16 cellular contexts compared by ENCODE assay signal in genomic region chrX:22541926-22542325, GRCh38.
DNase-seq lines count a peak whose midpoint lies in the region; FAIRE-seq and TF ChIP-seq lines count a peak whose summit lies in the region.
"Had no signal": no experiment of that assay in that cellular context is flagged by ENCODE, and none has a peak within 500 bp of the region (broad histone marks: within the 10 kb centered on the region; RNA-seq: fewer than 3 reads in every experiment).

No MANE protein-coding gene starts in this region.

- peaks cover 13% of the 10 kb centered on the region for H3K4me1 Mint-ChIP-seq in astrocyte (ENCODE audit: low read depth, unreplicated experiment)
- H3K4me1 Mint-ChIP-seq: CD14-positive monocyte had no signal

- H3K27ac Mint-ChIP-seq in astrocyte (ENCODE audit: unreplicated experiment): no peak overlapping the region
- H3K27ac Mint-ChIP-seq: CD14-positive monocyte; CD8-positive, alpha-beta T cell; GM23338 had no signal

- H2AFZ ChIP-seq in astrocyte (ENCODE audit: low read depth, low read length): no peak overlapping the region
- H2AFZ ChIP-seq: GM23338 had no signal

- peaks cover 92% of the 10 kb centered on the region for H3K4me1 ChIP-seq in BLaER1
- no peaks in the 10 kb centered on the region for H3K4me1 ChIP-seq in astrocyte (ENCODE audit: insufficient read depth, low read length)

- no peaks in the 10 kb centered on the region for H3K36me3 Mint-ChIP-seq in astrocyte (ENCODE audit: low read depth, unreplicated experiment)
- H3K36me3 Mint-ChIP-seq: CD14-positive monocyte; CD8-positive, alpha-beta T cell had no signal

- no peak for TF ChIP-seq CTCF in astrocyte (IDR thresholded peaks at IDR 0.05; ENCODE audit: insufficient read depth, low read depth, low read length)

- peak overlapping the region; percentile 76 for H3K4me2 ChIP-seq in BLaER1
- no peak overlapping the region for H3K4me2 ChIP-seq in astrocyte (ENCODE audit: low read length)
- H3K4me2 ChIP-seq: GM23338 had no signal

- peak overlapping the region; percentile 92 for H3K27ac ChIP-seq in BLaER1
- H3K27ac ChIP-seq in astrocyte (ENCODE audit: low read depth, low read length): no peak overlapping the region
- H3K27ac ChIP-seq in substantia nigra (ENCODE audit: low read depth, low read length, poor library complexity, severe bottlenecking): no peak overlapping the region

- no peaks in the 10 kb centered on the region for H3K27me3 Mint-ChIP-seq in astrocyte (ENCODE audit: low read depth, unreplicated experiment)

- no peak for DNase-seq in GM18507 (ENCODE audit: extremely low spot score, insufficient read length, low read depth)
- DNase-seq in astrocyte (ENCODE audit: low read depth): peak; percentile 50
- DNase-seq in kidney tubule cell (ENCODE audit: low spot score): peak; percentile 36
- DNase-seq in substantia nigra (lab: John Stamatoyannopoulos, UW): no peak
- DNase-seq in anterior cingulate cortex (lab: John Stamatoyannopoulos, UW): no peak
- no peak for DNase-seq in frontal cortex (ENCODE audit: low spot score in 2 of 2)
- DNase-seq: 8988T; ACHN; CD8-positive, alpha-beta T cell; COR-L47; H7 had no signal

- H3K79me2 ChIP-seq in astrocyte (ENCODE audit: insufficient read depth, low read length): no peaks in the 10 kb centered on the region

- H3K27me3 ChIP-seq in BLaER1 (no peaks in the 10 kb centered on the region), astrocyte (ENCODE audit: insufficient read depth, low read length) (no peaks in the 10 kb centered on the region)

- H4K20me1 ChIP-seq in BLaER1 (no peaks in the 10 kb centered on the region), astrocyte (ENCODE audit: insufficient read depth, low read length) (no peaks in the 10 kb centered on the region)

- H3K9ac ChIP-seq in BLaER1 (peak overlapping the region; percentile 68), astrocyte (ENCODE audit: low read length) (no peak overlapping the region)

- no peaks in the 10 kb centered on the region for H3K9me3 Mint-ChIP-seq in astrocyte (ENCODE audit: unreplicated experiment)
- H3K9me3 Mint-ChIP-seq: CD8-positive, alpha-beta T cell; GM23338 had no signal

- peaks cover 79% of the 10 kb centered on the region for H3K9me3 ChIP-seq in BLaER1
- no peaks in the 10 kb centered on the region for H3K9me3 ChIP-seq in astrocyte (ENCODE audit: insufficient read depth, low read depth, low read length)

- H3K4me3 Mint-ChIP-seq in astrocyte (ENCODE audit: unreplicated experiment): no peak overlapping the region
- H3K4me3 Mint-ChIP-seq: CD14-positive monocyte; CD8-positive, alpha-beta T cell; GM23338 had no signal

- H3K4me3 ChIP-seq in BLaER1 (peak overlapping the region; percentile 32; the same call in 1 of the 2 replicates), astrocyte (ENCODE audit: insufficient read depth, low read depth, low read length) (no peak overlapping the region)
- H3K4me3 ChIP-seq: GM12878, GM23338, K562 had no signal

- H3K36me3 ChIP-seq in BLaER1 (peaks cover 32% of the 10 kb centered on the region), astrocyte (ENCODE audit: insufficient read depth, low read length) (no peaks in the 10 kb centered on the region)

- FAIRE-seq in GM18507 (lab: Jason Lieb, UNC): peak; percentile 15
- peak; percentile 87 for FAIRE-seq in astrocyte (lab: Jason Lieb, UNC)
- FAIRE-seq in frontal cortex (lab: Jason Lieb, UNC): no peak
- FAIRE-seq: GM12878, K562 had no signal

Comparison
In these comparisons a context has a peak if more than half of its experiments do, and no peak if none do; other contexts are left out.
1. DNase-seq: peak in astrocyte (single experiment) and kidney tubule cell (single experiment); none in GM18507 (single experiment), substantia nigra (0 of 49), anterior cingulate cortex (0 of 58) and frontal cortex (0 of 2).